In the genomic region with DNA sequence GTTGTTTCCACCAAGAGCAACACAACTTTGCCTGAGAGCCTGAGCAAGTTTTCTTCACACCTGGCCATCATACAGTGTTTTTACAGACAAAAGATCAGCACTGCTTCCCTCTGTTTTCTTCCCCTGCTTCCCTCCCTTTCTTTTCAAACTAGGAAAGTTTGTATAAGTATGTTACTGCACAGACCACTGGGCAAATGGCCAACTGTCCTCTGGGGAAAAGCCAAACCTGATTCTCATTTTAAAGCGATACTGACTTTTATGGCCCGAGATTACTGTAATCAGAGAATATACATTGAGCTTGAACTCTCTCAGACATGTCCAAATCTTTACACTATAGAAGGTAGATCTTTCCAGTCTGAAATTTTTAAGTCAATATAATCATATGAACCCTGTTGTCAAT, we compare ENCODE assay signal across 16 cellular contexts.
"Had no signal": no experiment of that assay in that cellular context is flagged by ENCODE, and none has a peak within 500 bp of the region (broad histone marks: within the 10 kb centered on the region; RNA-seq: fewer than 3 reads in every experiment).

No MANE protein-coding gene starts in this region.

- ATAC-seq: effector memory CD8-positive, alpha-beta T cell; lower lobe of right lung had no signal

- H3K9ac ChIP-seq: SK-N-SH had no signal

- H3K4me3 ChIP-seq: ascending aorta, coronary artery, lower lobe of right lung, sigmoid colon, upper lobe of left lung had no signal

- H3K4me2 ChIP-seq: SK-N-SH had no signal

- H3K27me3 ChIP-seq: ascending aorta, sigmoid colon, upper lobe of left lung had no signal

- H3K4me1 ChIP-seq: lower lobe of right lung had no signal

- H3K27ac ChIP-seq: VCaP had no signal

- H3K36me3 ChIP-seq: ascending aorta, lower lobe of right lung, sigmoid colon, upper lobe of left lung had no signal

- DNase-seq: activated CD4-positive, alpha-beta T cell treated with anti-CD3 and anti-CD28 coated beads for 48 hours; activated naive CD4-positive, alpha-beta T cell; caudate nucleus; effector memory CD8-positive, alpha-beta T cell; erythroblast; lower lobe of right lung; naive B cell; sigmoid colon; SK-N-SH; stimulated activated CD4-positive, alpha-beta T cell treated with anti-CD3 and anti-CD28 coated beads, Interleukin-12 subunit alpha, Interleukin-12 subunit beta, amount 100 ng/mL, for 4 hours; stimulated activated naive CD4-positive, alpha-beta T cell treated with Interleukin-2 at 50 U/mL for 16 hours; T-helper 1 cell; upper lobe of left lung had no signal

- H3K9me3 ChIP-seq: ascending aorta, lower lobe of right lung, sigmoid colon, SK-N-SH, upper lobe of left lung had no signal
